ENCODE assay signal across 1 cellular context in genomic region chr1:111653695-111654094, GRCh38.
TF ChIP-seq lines count a peak whose summit lies in the region.

No MANE protein-coding gene starts in this region.

TF ChIP-seq in SK-N-SH, 30 proteins besides CTCF, POLR2A, EP300 and RAD21:
- TF ChIP-seq NRF1 (IDR thresholded peaks at IDR 0.05; ENCODE audit: low read depth, low read length) (no peak), SMC3 (IDR thresholded peaks at IDR 0.05; ENCODE audit: low read depth, low read length) (no peak), GABPA (IDR thresholded peaks at IDR 0.05; ENCODE audit: low read depth) (no peak), FOSL2 (IDR thresholded peaks at IDR 0.05; ENCODE audit: borderline replicate concordance, low read depth) (no peak), ELF1 (IDR thresholded peaks at IDR 0.05) (no peak)
TF ChIP-seq in SK-N-SH: peak in this region for 0.
